In the genomic region with DNA sequence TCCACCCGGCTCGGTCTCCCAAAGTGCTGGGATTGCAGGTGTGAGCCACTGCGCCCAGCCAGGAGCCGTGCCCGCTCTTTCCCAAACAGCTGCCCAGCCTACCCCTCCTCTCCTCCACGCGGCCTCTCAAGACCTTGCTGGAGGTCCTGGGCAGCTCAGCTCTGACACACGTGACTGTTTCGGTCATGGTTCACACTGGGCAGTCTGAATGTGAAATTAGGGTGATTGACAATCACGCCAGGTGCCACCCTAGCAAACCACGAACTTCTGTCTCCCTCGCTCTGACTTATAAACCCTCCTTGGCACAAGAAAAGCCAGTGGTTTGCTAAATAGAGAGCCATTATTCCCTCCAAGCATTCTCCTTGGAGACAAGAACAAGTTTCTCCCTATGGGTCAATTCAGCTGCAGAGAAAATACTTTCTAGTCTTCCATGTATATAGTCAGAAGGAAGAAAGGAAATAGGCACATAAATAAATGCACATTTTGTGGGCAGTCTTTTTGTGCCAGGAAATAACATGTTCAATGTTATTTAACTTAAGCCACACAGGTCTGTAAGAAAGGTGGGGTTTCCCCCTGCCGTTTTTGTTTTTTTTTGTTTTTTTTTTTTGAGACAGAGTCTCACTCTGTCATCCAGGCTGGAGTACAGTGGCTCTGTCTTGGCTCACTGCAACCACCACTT, we compare ENCODE assay signal across 12 cellular contexts.
DNase-seq lines count a peak whose midpoint lies in the region; ATAC-seq and TF ChIP-seq lines count a peak whose summit lies in the region.
"Had no signal": no experiment of that assay in that cellular context is flagged by ENCODE, and none has a peak within 500 bp of the region (broad histone marks: within the 10 kb centered on the region; RNA-seq: fewer than 3 reads in every experiment).

No MANE protein-coding gene starts in this region.

- CTCF ChIA-PET in activated CD4-positive, alpha-beta memory T cell treated with anti-CD3 and anti-CD28 coated beads for 36 hours (lab: Charles Lee), result no interaction called here

- no peaks in the 10 kb centered on the region for H4K20me1 ChIP-seq in BLaER1 treated with 17β-estradiol and CSF1 and Interleukin-3, amounts not matched to agents 10 nM and 100 nM

- H3K27me3 Mint-ChIP-seq in osteocyte (ENCODE audit: unreplicated experiment), result no peaks in the 10 kb centered on the region
- no peaks in the 10 kb centered on the region for H3K27me3 Mint-ChIP-seq in activated CD4-positive, alpha-beta memory T cell treated with anti-CD3 and anti-CD28 coated beads for 36 hours

- H3K36me3 ChIP-seq in BLaER1 treated with 17β-estradiol and CSF1 and Interleukin-3, amounts not matched to agents 10 nM and 100 nM, result no peaks in the 10 kb centered on the region

- TF ChIP-seq CTCF in osteocyte (IDR thresholded peaks at IDR 0.05), result no peak

- intact Hi-C loops in activated CD4-positive, alpha-beta memory T cell treated with anti-CD3 and anti-CD28 coated beads for 36 hours (cut with micrococcal nuclease), result loop anchor here (2.0 to 5.0 kb wide), 2 partner anchors 19 to 123 kb away; a partner anchor contains a TSS

- no peaks in the 10 kb centered on the region for H3K36me3 Mint-ChIP-seq in osteocyte (ENCODE audit: unreplicated experiment)
- no peaks in the 10 kb centered on the region for H3K36me3 Mint-ChIP-seq in activated CD4-positive, alpha-beta memory T cell treated with anti-CD3 and anti-CD28 coated beads for 36 hours
- H3K36me3 Mint-ChIP-seq: activated naive CD4-positive, alpha-beta T cell treated with anti-CD3 and anti-CD28 coated beads, Interleukin-2, amount 50 U/mL, for 72 hours; CD14-positive monocyte had no signal

- no peak overlapping the region for H3K4me3 Mint-ChIP-seq in osteocyte (ENCODE audit: unreplicated experiment)
- no peak overlapping the region for H3K4me3 Mint-ChIP-seq in activated CD4-positive, alpha-beta memory T cell treated with anti-CD3 and anti-CD28 coated beads for 36 hours
- H3K4me3 Mint-ChIP-seq: CD14-positive monocyte, endodermal cell had no signal

- POLR2A ChIA-PET in activated CD4-positive, alpha-beta memory T cell treated with anti-CD3 and anti-CD28 coated beads for 36 hours (lab: Charles Lee), result interaction anchor here (0.5 kb wide), 1 partner anchor 13 kb away, joined by 3 read pairs; no protein-coding TSS in a partner anchor

- H3K4me1 ChIP-seq in BLaER1 treated with 17β-estradiol and CSF1 and Interleukin-3, amounts not matched to agents 10 nM and 100 nM, result peaks cover 71 to 92% (median 87%) of the 10 kb centered on the region in 10 experiments

- peak overlapping the region; percentile 70 to 98 (median 90); a peak in 21 of 22 replicates for H3K4me2 ChIP-seq in BLaER1 treated with 17β-estradiol and CSF1 and Interleukin-3, amounts not matched to agents 10 nM and 100 nM

- no peak for ATAC-seq in HG02885 (IDR thresholded peaks at IDR 0.05; ENCODE audit: poor library complexity, unreplicated experiment)

- peaks cover 58% of the 10 kb centered on the region for H3K4me1 Mint-ChIP-seq in osteocyte (ENCODE audit: unreplicated experiment)
- peaks cover 22% of the 10 kb centered on the region for H3K4me1 Mint-ChIP-seq in activated CD4-positive, alpha-beta memory T cell treated with anti-CD3 and anti-CD28 coated beads for 36 hours (ENCODE audit: low read depth)

- no peak overlapping the region for H3K4me3 ChIP-seq in BLaER1 treated with 17β-estradiol and CSF1 and Interleukin-3, amounts not matched to agents 10 nM and 100 nM

- H3K27ac ChIP-seq in BLaER1 treated with 17β-estradiol and CSF1 and Interleukin-3, amounts not matched to agents 10 nM and 100 nM, result no peak overlapping the region

- no peaks in the 10 kb centered on the region for H3K9me3 Mint-ChIP-seq in osteocyte (ENCODE audit: unreplicated experiment)
- no peaks in the 10 kb centered on the region for H3K9me3 Mint-ChIP-seq in activated CD4-positive, alpha-beta memory T cell treated with anti-CD3 and anti-CD28 coated beads for 36 hours
- H3K9me3 Mint-ChIP-seq: activated naive CD4-positive, alpha-beta T cell treated with anti-CD3 and anti-CD28 coated beads, Interleukin-2, amount 50 U/mL, for 72 hours; endodermal cell had no signal

- H3K27me3 ChIP-seq in BLaER1 treated with 17β-estradiol and CSF1 and Interleukin-3, amounts not matched to agents 10 nM and 100 nM, result peaks cover 0 to 18% (median 0%) of the 10 kb centered on the region in 11 experiments; a peak in 4 of 22 replicates

- H3K9ac ChIP-seq in BLaER1 treated with 17β-estradiol and CSF1 and Interleukin-3, amounts not matched to agents 10 nM and 100 nM, result peak overlapping the region in 1 of 11 experiments; percentile 18; a peak in 1 of 22 replicates

- no peaks in the 10 kb centered on the region for H3K9me3 ChIP-seq in BLaER1 treated with 17β-estradiol and CSF1 and Interleukin-3, amounts not matched to agents 10 nM and 100 nM (replicated peaks in 1 of 11)

- H3K27ac Mint-ChIP-seq in osteocyte (ENCODE audit: unreplicated experiment), result peak overlapping the region; percentile 97
- H3K27ac Mint-ChIP-seq in activated CD4-positive, alpha-beta memory T cell treated with anti-CD3 and anti-CD28 coated beads for 36 hours, result no peak overlapping the region
- H3K27ac Mint-ChIP-seq: CD14-positive monocyte, endodermal cell had no signal

- DNase-seq in LHCN-M2 (ENCODE audit: low read depth), result peak; percentile 80
- peak; percentile 54 for DNase-seq in fibroblast of peridontal ligament (ENCODE audit: extremely low read depth)
- DNase-seq in osteocyte (ENCODE audit: extremely low spot score, unreplicated experiment), result peak; percentile 64
- no peak for DNase-seq in Kasumi-1 (lab: John Stamatoyannopoulos, UW)
- DNase-seq in nucleus accumbens (lab: John Stamatoyannopoulos, UW), result no peak
- DNase-seq in activated CD4-positive, alpha-beta memory T cell treated with anti-CD3 and anti-CD28 coated beads for 36 hours, result no peak
- DNase-seq: endodermal cell, NCI-H187 had no signal

Comparison
In these comparisons a context has a peak if more than half of its experiments do, and no peak if none do; other contexts are left out.
1. DNase-seq: peak in LHCN-M2 (single experiment), fibroblast of peridontal ligament (single experiment) and osteocyte (single experiment); none in Kasumi-1 (0 of 2), nucleus accumbens (0 of 56) and activated CD4-positive, alpha-beta memory T cell treated with anti-CD3 and anti-CD28 coated beads for 36 hours (single experiment).